10 cellular contexts compared by ENCODE assay signal in genomic region chr6:3865463-3865862, GRCh38. TPM values are rescaled to one million over a fixed set of nuclear protein-coding genes. Genes with fewer than 3 reads are reported as not detected.
"Had no signal": no experiment of that assay in that cellular context is flagged by ENCODE, and none has a peak within 500 bp of the region (broad histone marks: within the 10 kb centered on the region; RNA-seq: fewer than 3 reads in every experiment).

No MANE protein-coding gene starts in this region.

- H3K4me3 Mint-ChIP-seq: HFFc6, IgD-negative memory B cell had no signal

- H3K36me3 Mint-ChIP-seq: IgD-negative memory B cell had no signal

- H3K4me3 ChIP-seq: GM23248, HAP-1 had no signal

- H3K27ac Mint-ChIP-seq: HFFc6 had no signal

- H3K36me3 ChIP-seq: HAP-1 had no signal

- H3K9me3 Mint-ChIP-seq: HFFc6 had no signal

- DNase-seq: GM23248, H7, HFFc6, Karpas-422, KBM-7 had no signal

- H3K9me3 ChIP-seq: HAP-1 had no signal

- H3K4me1 ChIP-seq: HAP-1 had no signal

- H3K9ac ChIP-seq: GM23248, KMS-11 had no signal

- H3K4me2 ChIP-seq: KMS-11 had no signal

- H2AFZ ChIP-seq: GM23248 had no signal

- H3K27ac ChIP-seq: GM23248, KMS-11 had no signal

- ATAC-seq: HCT116 had no signal

RNA-seq across cellular contexts. Expression of gene FAM50B, which starts 16.3 kb away (rescaled TPM):
- total RNA-seq: HT-29 had no signal
